Comparison of ENCODE assay signal across 8 cellular contexts in the genomic region with DNA sequence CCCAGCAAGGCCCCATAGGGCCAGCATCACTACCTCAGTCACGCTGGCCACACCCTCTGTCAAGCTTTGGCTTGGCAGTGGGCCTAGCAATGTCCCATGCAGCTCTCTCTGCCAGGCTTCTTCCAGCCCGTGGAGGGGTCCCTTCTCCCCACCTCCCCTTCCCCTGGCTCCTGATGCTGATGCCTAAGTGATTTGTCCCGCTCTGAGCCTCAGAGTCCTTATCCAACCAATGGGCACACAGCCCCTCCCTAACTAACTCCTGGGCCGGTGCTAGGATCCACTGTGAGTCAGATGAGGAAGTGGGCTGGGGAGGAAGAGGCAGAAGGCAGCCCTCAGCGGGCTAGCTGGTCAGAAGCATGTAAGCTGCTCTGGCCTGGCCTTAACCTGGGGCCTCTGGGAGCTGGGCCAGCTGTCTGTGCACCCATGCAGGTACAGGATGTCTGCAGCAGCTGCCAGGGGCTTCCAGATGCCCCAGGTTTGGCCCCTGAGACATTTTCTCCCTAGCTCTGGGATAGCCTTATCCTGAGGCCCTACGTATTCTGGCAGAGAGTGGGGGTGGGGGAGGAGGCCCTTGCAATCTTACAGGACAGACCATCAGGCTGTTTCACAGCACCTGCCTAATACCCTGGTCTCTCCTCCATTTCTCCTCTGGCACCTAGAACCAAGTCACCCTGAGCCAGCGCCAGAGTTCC. TPM values are rescaled to one million over a fixed set of nuclear protein-coding genes. Genes with fewer than 3 reads are reported as not detected.
DNase-seq lines count a peak whose midpoint lies in the region; ATAC-seq and TF ChIP-seq lines count a peak whose summit lies in the region.

No MANE protein-coding gene starts in this region.

- H3K27me3 ChIP-seq in aorta (ENCODE audit: control insufficient read depth in 1 of 2, insufficient read depth in 2 of 2, low read length in 1 of 2) = no peaks in the 10 kb centered on the region

- intact Hi-C loops in aorta (cut with DNase I) = loop anchor here in 1 of 2 donors (2.0 to 5.0 kb wide), 2 partner anchors 50 to 92 kb away; a partner anchor contains a TSS

- no peaks in the 10 kb centered on the region for H3K36me3 ChIP-seq in aorta (ENCODE audit: control insufficient read depth in 1 of 2, insufficient read depth in 2 of 2, low read length in 1 of 2)

- H3K27ac ChIP-seq in aorta (ENCODE audit: low read depth in 1 of 2, low read length in 2 of 2) = peak overlapping the region; percentile 14 to 94

- no peak for TF ChIP-seq CTCF in epithelial cell of esophagus (IDR thresholded peaks at IDR 0.05; ENCODE audit: insufficient read depth, low read depth, low read length, missing control alignments)

- ATAC-seq in HG03354 (IDR thresholded peaks at IDR 0.05; ENCODE audit: poor library complexity, severe bottlenecking, unreplicated experiment) = peak; percentile 74
- ATAC-seq in aorta (ENCODE audit: low FRiP score) = peak; percentile 73
- no peak for ATAC-seq in GM19328 (IDR thresholded peaks at IDR 0.05; ENCODE audit: unreplicated experiment)

- WGBS in aorta, 2 donors = 2% methylated on average over 7 of the region's 7 CpGs

- H3K9me3 ChIP-seq in aorta (ENCODE audit: control insufficient read depth, low read length) = no peaks in the 10 kb centered on the region

- H3K4me3 ChIP-seq in epithelial cell of esophagus (ENCODE audit: low read length) (peak overlapping the region; percentile 76), aorta (ENCODE audit: low read length in 2 of 2) (peak overlapping the region; percentile 8 to 68)

- peaks cover 0 to 2% of the 10 kb centered on the region in 2 donors for H3K4me1 ChIP-seq in aorta (ENCODE audit: control insufficient read depth in 1 of 2, insufficient read depth in 2 of 2, low read length in 2 of 2)

- DNase-seq in AG20443 (ENCODE audit: low spot score) (peak; percentile 82), SKM-1 (lab: John Stamatoyannopoulos, UW; ENCODE audit: unreplicated experiment) (peak; percentile 83), epithelial cell of esophagus (ENCODE audit: low read depth) (peak; percentile 86), mucosa of gallbladder (ENCODE audit: low spot score) (peak; percentile 68), aorta (peak in 1 of 2 donors; percentile 85)

- peak; percentile 51 for TF ChIP-seq POLR2A in GM18526 (IDR thresholded peaks at IDR 0.05; ENCODE audit: extremely low read depth, insufficient read length)

RNA-seq across cellular contexts. Expression of a gene that starts 0.7 kb away (rescaled TPM):
- total RNA-seq in mucosa of gallbladder = 41.2 TPM
- 10 to 100 TPM; 72.4 to 82.0 TPM for total RNA-seq in aorta
- polyA plus RNA-seq in aorta = 10 to 100 TPM; 42.3 to 77.1 TPM

RNA-seq across cellular contexts. Expression of a gene that starts 32.6 kb away (rescaled TPM):
- not detected for total RNA-seq in mucosa of gallbladder
- not detected for total RNA-seq in aorta
- polyA plus RNA-seq in aorta = under 1 TPM in 1 of 2 donors, not detected in 1; 0.26 TPM

RNA-seq across cellular contexts. Expression of a gene that starts 49.8 kb away (rescaled TPM):
- total RNA-seq in mucosa of gallbladder (0.35 TPM), aorta (not detected)
- 1 to 10 TPM; 1.4 to 1.5 TPM for polyA plus RNA-seq in aorta

RNA-seq across cellular contexts. Expression of a gene that starts 52.3 kb away (rescaled TPM):
- total RNA-seq in mucosa of gallbladder (55.5 TPM), aorta (100 to 1,000 TPM in 1 of 2 donors, 10 to 100 TPM in 1; 98.5 to 163 TPM)
- polyA plus RNA-seq in aorta = 10 to 100 TPM in 1 of 2 donors, 1 to 10 TPM in 1; 6.1 to 57.7 TPM
